27 cellular contexts compared by ENCODE assay signal in the genomic region with DNA sequence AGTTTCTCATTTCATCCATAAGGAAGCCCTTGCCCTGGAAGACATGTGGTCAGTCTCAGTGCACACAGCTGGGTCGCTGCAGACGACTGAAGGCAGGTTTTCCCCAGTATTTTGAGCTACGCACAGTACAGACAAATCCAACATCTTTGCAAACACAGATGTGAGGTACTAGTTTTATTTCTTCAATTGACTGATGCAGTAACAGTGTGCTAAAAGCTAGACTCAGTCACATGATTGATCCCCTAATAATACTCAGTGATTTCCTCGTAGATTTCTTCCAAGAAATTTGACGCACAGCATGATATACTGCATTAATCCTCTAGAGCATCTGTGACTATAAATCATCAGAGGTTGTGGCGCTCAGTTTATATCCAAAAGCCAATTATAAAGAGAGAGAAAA.
DNase-seq lines count a peak whose midpoint lies in the region; FAIRE-seq and TF ChIP-seq lines count a peak whose summit lies in the region.
"Had no signal": no experiment of that assay in that cellular context is flagged by ENCODE, and none has a peak within 500 bp of the region (broad histone marks: within the 10 kb centered on the region; RNA-seq: fewer than 3 reads in every experiment).

No MANE protein-coding gene starts in this region.

- H3K23ac ChIP-seq in H9 (ENCODE audit: insufficient read length, low read depth, low read length) (no peak overlapping the region), neuronal stem cell (ENCODE audit: low read depth, low read length, poor library complexity) (no peak overlapping the region)

- H3K27ac ChIP-seq in H9 (ENCODE audit: insufficient read length, low read depth, low read length) (no peak overlapping the region), neuronal stem cell (replicated peaks; ENCODE audit: low read length) (no peak overlapping the region)
- H3K27ac ChIP-seq: C4-2B, heart right ventricle, HL-60, ovary, SK-N-MC had no signal

- H2BK120ac ChIP-seq in H9 (ENCODE audit: low read depth, low read length, poor library complexity, severe bottlenecking), result no peak overlapping the region
- H2BK120ac ChIP-seq in neuronal stem cell (ENCODE audit: low read depth, low read length), result no peak overlapping the region

- H3K4me3 ChIP-seq in endocrine pancreas (ENCODE audit: control insufficient read depth, insufficient read depth, low read length) (peak overlapping the region; percentile 40), neuronal stem cell (ENCODE audit: low read length in 2 of 2) (no peak overlapping the region)
- H3K4me3 ChIP-seq: heart right ventricle, ovary, SK-N-MC had no signal

- H3K4me1 ChIP-seq in H9 (ENCODE audit: insufficient read depth, low read length) (no peaks in the 10 kb centered on the region), endocrine pancreas (ENCODE audit: control insufficient read depth, insufficient read depth, low read length) (peaks cover 18% of the 10 kb centered on the region), neuronal stem cell (ENCODE audit: control insufficient read depth in 2 of 2, insufficient read depth in 1 of 2, low read depth in 1 of 2, low read length in 2 of 2) (peaks cover 3 to 8% of the 10 kb centered on the region in 2 donors)
- H3K4me1 ChIP-seq: heart right ventricle had no signal

- no peaks in the 10 kb centered on the region for H3K23me2 ChIP-seq in H9 (ENCODE audit: insufficient read length, low read depth, low read length, poor library complexity, severe bottlenecking)

- H3K27me3 ChIP-seq in H9 (ENCODE audit: insufficient read depth, low read length) (no peaks in the 10 kb centered on the region), endocrine pancreas (ENCODE audit: control insufficient read depth, insufficient read depth, low read length) (no peaks in the 10 kb centered on the region), neuronal stem cell (ENCODE audit: control insufficient read depth in 3 of 3, insufficient read depth in 3 of 3, low read depth in 1 of 3, low read length in 3 of 3) (no peaks in the 10 kb centered on the region)
- H3K27me3 ChIP-seq: ovary had no signal

- no peaks in the 10 kb centered on the region for H4K20me1 ChIP-seq in H9 (ENCODE audit: control insufficient read depth, insufficient read depth, insufficient read length)

- no peaks in the 10 kb centered on the region for H3K79me2 ChIP-seq in H9 (ENCODE audit: insufficient read depth, low read length)

- H2AK5ac ChIP-seq in H9 (ENCODE audit: insufficient read length, low read length), result no peak overlapping the region
- no peak overlapping the region for H2AK5ac ChIP-seq in neuronal stem cell (ENCODE audit: low read depth, low read length)

- no peak overlapping the region for H3K56ac ChIP-seq in H9 (ENCODE audit: insufficient read length, low read depth, low read length)

- no peak overlapping the region for H3K9ac ChIP-seq in H9 (ENCODE audit: extremely low read depth, insufficient read length, low read length)
- H3K9ac ChIP-seq in endocrine pancreas (ENCODE audit: control insufficient read depth, insufficient read depth, low read length), result no peak overlapping the region
- no peak overlapping the region for H3K9ac ChIP-seq in neuronal stem cell (ENCODE audit: low read depth, low read length, poor library complexity)

- H3K4me1 Mint-ChIP-seq in H9, result peaks cover 0 to 3% of the 10 kb centered on the region in 2 experiments; a peak in 1 of 4 replicates
- H3K4me1 Mint-ChIP-seq: activated CD4-positive, alpha-beta T cell treated with anti-CD3 and anti-CD28 coated beads, Interleukin-2, amount 10 ng/mL, durations not matched to agents 24 days and 14 days; naive thymus-derived CD4-positive, alpha-beta T cell had no signal

- WGBS in H9 (ENCODE audit: extremely low coverage, insufficient read length, low lambda C conversion rate), result no CpG with 5 or more reads among the region's 6 CpGs
- no CpG with 5 or more reads among the region's 6 CpGs for WGBS in neuronal stem cell (ENCODE audit: extremely low coverage in 2 of 2, insufficient read length in 2 of 2, insufficient replicate concordance in 1 of 2), 2 donors

- H3K36me3 Mint-ChIP-seq in H9 (ENCODE audit: insufficient read depth in 1 of 3, low read depth in 3 of 3), result no peaks in the 10 kb centered on the region
- H3K36me3 Mint-ChIP-seq: naive thymus-derived CD4-positive, alpha-beta T cell had no signal

- no peaks in the 10 kb centered on the region for H3K9me3 ChIP-seq in H9 (ENCODE audit: control insufficient read depth, low read depth, low read length)
- H3K9me3 ChIP-seq in endocrine pancreas (ENCODE audit: control insufficient read depth, low read length), result no peaks in the 10 kb centered on the region
- no peaks in the 10 kb centered on the region for H3K9me3 ChIP-seq in neuronal stem cell (replicated peaks in 1 of 2; ENCODE audit: control insufficient read depth in 2 of 2, insufficient read depth in 1 of 2, low read depth in 1 of 2, low read length in 2 of 2)
- H3K9me3 ChIP-seq: heart right ventricle, ovary had no signal

- H3K27me3 Mint-ChIP-seq in H9 (ENCODE audit: low read depth), result no peaks in the 10 kb centered on the region

- H3K4me2 ChIP-seq in H9 (ENCODE audit: insufficient read depth, insufficient read length, low read length), result no peak overlapping the region
- H3K4me2 ChIP-seq in neuronal stem cell (ENCODE audit: insufficient read depth, low read length, poor library complexity, severe bottlenecking), result no peak overlapping the region

- H3T11ph ChIP-seq in H9 (ENCODE audit: low read length), result no peak overlapping the region

- no peak overlapping the region for H3K4me3 Mint-ChIP-seq in H9
- H3K4me3 Mint-ChIP-seq: activated CD4-positive, alpha-beta T cell treated with anti-CD3 and anti-CD28 coated beads, Interleukin-2, amount 10 ng/mL, durations not matched to agents 24 days and 14 days; activated T-helper 1 cell treated with anti-CD3 and anti-CD28 coated beads, Interleukin-12 subunit alpha, Interleukin-12 subunit beta, Interleukin-2, Interleukin-4 antibody, amounts not matched to agents 30 ng/mL and 10 ng/mL and 1 ng/mL, durations not matched to agents 14 hours and 24 hours and 36 hours; naive thymus-derived CD4-positive, alpha-beta T cell; T-helper 1 cell treated with Interleukin-12 subunit alpha and Interleukin-12 subunit beta and Interleukin-4 antibody, amounts not matched to agents 30 μg/mL and 1 μg/mL, for 36 hours had no signal

- no peak for TF ChIP-seq CTCF in H9 (conservative IDR thresholded peaks at IDR 0.05)

- H4K91ac ChIP-seq in H9 (ENCODE audit: insufficient read length, low read depth, low read length) (no peak overlapping the region), neuronal stem cell (ENCODE audit: low read depth, low read length, poor library complexity) (no peak overlapping the region)

- no peaks in the 10 kb centered on the region for H3K79me1 ChIP-seq in H9 (ENCODE audit: insufficient read depth, low read depth, low read length, poor library complexity, severe bottlenecking)
- H3K79me1 ChIP-seq in neuronal stem cell (ENCODE audit: low read depth, low read length), result no peaks in the 10 kb centered on the region

- H2AFZ ChIP-seq in H9 (ENCODE audit: low read length) (peak overlapping the region; percentile 52), neuronal stem cell (ENCODE audit: low read length) (peak overlapping the region; percentile 30)

- H4K8ac ChIP-seq in H9 (replicated peaks; ENCODE audit: insufficient read length, low read depth, low read length) (no peak overlapping the region), neuronal stem cell (ENCODE audit: low read depth, low read length) (no peak overlapping the region)

- no peak overlapping the region for H2BK15ac ChIP-seq in H9 (ENCODE audit: low read depth, low read length)
- no peak overlapping the region for H2BK15ac ChIP-seq in neuronal stem cell (ENCODE audit: low read length)

- H4K5ac ChIP-seq in H9 (ENCODE audit: insufficient read length, low read depth, low read length), result no peak overlapping the region

- no peaks in the 10 kb centered on the region for H3K36me3 ChIP-seq in endocrine pancreas (ENCODE audit: control insufficient read depth, insufficient read depth, low read length)
- no peaks in the 10 kb centered on the region for H3K36me3 ChIP-seq in neuronal stem cell (replicated peaks in 1 of 2; ENCODE audit: control insufficient read depth in 2 of 2, insufficient read depth in 2 of 2, low read length in 2 of 2)
- H3K36me3 ChIP-seq: heart right ventricle, ovary had no signal

- no peak overlapping the region for H3K27ac Mint-ChIP-seq in H9
- H3K27ac Mint-ChIP-seq: activated CD4-positive, alpha-beta T cell treated with anti-CD3 and anti-CD28 coated beads, Interleukin-2, amount 10 ng/mL, durations not matched to agents 24 days and 14 days; activated T-helper 1 cell treated with anti-CD3 and anti-CD28 coated beads, Interleukin-12 subunit alpha, Interleukin-12 subunit beta, Interleukin-2, Interleukin-4 antibody, amounts not matched to agents 30 ng/mL and 10 ng/mL and 1 ng/mL, durations not matched to agents 14 hours and 24 hours and 36 hours; naive thymus-derived CD4-positive, alpha-beta T cell; T-helper 1 cell treated with Interleukin-12 subunit alpha and Interleukin-12 subunit beta and Interleukin-4 antibody, amounts not matched to agents 30 μg/mL and 1 μg/mL, for 36 hours had no signal

- H2BK5ac ChIP-seq in H9 (ENCODE audit: insufficient read length, low read length), result no peak overlapping the region
- no peak overlapping the region for H2BK5ac ChIP-seq in neuronal stem cell (ENCODE audit: low read length)

- FAIRE-seq in frontal cortex (lab: Jason Lieb, UNC), result no peak
- FAIRE-seq: endothelial cell of umbilical vein, urothelium cell line had no signal

- H3K14ac ChIP-seq in H9 (ENCODE audit: insufficient read depth, low read length) (no peak overlapping the region), neuronal stem cell (ENCODE audit: low read length) (no peak overlapping the region)

- H3K9me3 Mint-ChIP-seq in H9, result no peaks in the 10 kb centered on the region
- H3K9me3 Mint-ChIP-seq: activated CD4-positive, alpha-beta T cell treated with anti-CD3 and anti-CD28 coated beads, Interleukin-2, amount 10 ng/mL, durations not matched to agents 24 days and 14 days; activated T-helper 1 cell treated with anti-CD3 and anti-CD28 coated beads, Interleukin-12 subunit alpha, Interleukin-12 subunit beta, Interleukin-2, Interleukin-4 antibody, amounts not matched to agents 30 ng/mL and 10 ng/mL and 1 ng/mL, durations not matched to agents 14 hours and 24 hours and 36 hours; naive thymus-derived CD4-positive, alpha-beta T cell; T-helper 1 cell treated with Interleukin-12 subunit alpha and Interleukin-12 subunit beta and Interleukin-4 antibody, amounts not matched to agents 30 μg/mL and 1 μg/mL, for 36 hours had no signal

- no peak overlapping the region for H2BK20ac ChIP-seq in H9 (ENCODE audit: low read depth, low read length, poor library complexity, severe bottlenecking)

- H3K18ac ChIP-seq in H9 (ENCODE audit: insufficient read length, low read depth, low read length), result no peak overlapping the region
- no peak overlapping the region for H3K18ac ChIP-seq in neuronal stem cell (ENCODE audit: low read length)

- H3K4ac ChIP-seq in H9 (ENCODE audit: low read depth, low read length), result no peak overlapping the region
- H3K4ac ChIP-seq in neuronal stem cell (ENCODE audit: low read length), result no peak overlapping the region

- DNase-seq in H9 (no peak), NCI-H524 (lab: John Stamatoyannopoulos, UW) (peak; percentile 27 to 79), neuronal stem cell (ENCODE audit: low spot score) (no peak), frontal cortex (ENCODE audit: low spot score in 2 of 2) (no peak), SIG-M5 (lab: John Stamatoyannopoulos, UW) (no peak), ecto neural progenitor cell (ENCODE audit: low spot score) (no peak)
- DNase-seq: activated CD4-positive, alpha-beta T cell treated with anti-CD3 and anti-CD28 coated beads, Interleukin-2, amount 10 ng/mL, durations not matched to agents 24 days and 14 days; activated naive CD4-positive, alpha-beta T cell treated with anti-CD3 and anti-CD28 coated beads, Interleukin-2, amount 50 U/mL, for 16 hours; EL; heart right ventricle; Karpas-422; MV-4-11; naive thymus-derived CD4-positive, alpha-beta T cell; NCI-H187; NCI-H510A; ovary; right cardiac atrium; stimulated activated CD4-positive, alpha-beta T cell treated with anti-CD3 and anti-CD28 coated beads, Interleukin-4, amount 100 ng/mL, for 1 hour; stimulated activated naive CD4-positive, alpha-beta T cell had no signal

- H2BK12ac ChIP-seq in H9 (ENCODE audit: insufficient read length, low read depth, low read length), result no peak overlapping the region
- H2BK12ac ChIP-seq in neuronal stem cell (ENCODE audit: low read length), result no peak overlapping the region

Comparison
In these comparisons a context has a peak if more than half of its experiments do, and no peak if none do; other contexts are left out.
1. DNase-seq: peak in NCI-H524 (2 of 2); none in H9 (single experiment), neuronal stem cell (single experiment), frontal cortex (0 of 2), SIG-M5 (single experiment) and ecto neural progenitor cell (single experiment).